10 cellular contexts compared by ENCODE assay signal in genomic region chr3:140910860-140911259, GRCh38. TPM values are rescaled to one million over a fixed set of nuclear protein-coding genes. Genes with fewer than 3 reads are reported as not detected.
DNase-seq lines count a peak whose midpoint lies in the region; ATAC-seq and TF ChIP-seq lines count a peak whose summit lies in the region.
"Had no signal": no experiment of that assay in that cellular context is flagged by ENCODE, and none has a peak within 500 bp of the region (broad histone marks: within the 10 kb centered on the region; RNA-seq: fewer than 3 reads in every experiment).

No MANE protein-coding gene starts in this region.

- no peaks in the 10 kb centered on the region for H3K27me3 ChIP-seq in ectodermal cell (ENCODE audit: control insufficient read depth, insufficient read depth, low read length, poor library complexity, severe bottlenecking)
- H3K27me3 ChIP-seq in neural progenitor cell, result peaks cover 4% of the 10 kb centered on the region
- H3K27me3 ChIP-seq: ascending aorta had no signal

- 31 to 40% methylated on average over 5 of the region's 5 CpGs for WGBS in ectodermal cell, 2 experiments

- H3K36me3 ChIP-seq in ectodermal cell (ENCODE audit: control insufficient read depth, insufficient read depth, low read length) (no peaks in the 10 kb centered on the region), neural progenitor cell (no peaks in the 10 kb centered on the region)
- H3K36me3 ChIP-seq: ascending aorta had no signal

- no peaks in the 10 kb centered on the region for H3K4me1 ChIP-seq in ectodermal cell (ENCODE audit: control insufficient read depth, insufficient read depth, low read length)
- no peaks in the 10 kb centered on the region for H3K4me1 ChIP-seq in neural progenitor cell
- H3K4me1 ChIP-seq: ascending aorta had no signal

- no peaks in the 10 kb centered on the region for H3K9me3 ChIP-seq in ectodermal cell (ENCODE audit: control insufficient read depth, low read length)
- no peaks in the 10 kb centered on the region for H3K9me3 ChIP-seq in neural progenitor cell (ENCODE audit: low read depth)
- H3K9me3 ChIP-seq: ascending aorta had no signal

- peak; percentile 30 for DNase-seq in EH (ENCODE audit: low read depth)
- peak; percentile 9 for DNase-seq in NAMALWA (ENCODE audit: low spot score)
- peak; percentile 74 for DNase-seq in neural progenitor cell (ENCODE audit: low spot score)
- no peak for DNase-seq in activated T-cell treated with anti-CD3 and anti-CD28 coated beads, Interleukin-2, amount 50 U/mL, for 1 hour
- no peak for DNase-seq in central memory CD4-positive, alpha-beta T cell
- DNase-seq: T-helper 2 cell had no signal

- H3K4me1 Mint-ChIP-seq in neural progenitor cell, result peaks cover 10% of the 10 kb centered on the region

- peak; percentile 41 for TF ChIP-seq CTCF in neural progenitor cell (IDR thresholded peaks at IDR 0.05)

- no peak for TF ChIP-seq POLR2A in GM18505 (IDR thresholded peaks at IDR 0.05; ENCODE audit: borderline replicate concordance, extremely low read depth, insufficient read depth, insufficient read length)

- H3F3A ChIP-seq in neural progenitor cell (ENCODE audit: low read depth), result no peaks in the 10 kb centered on the region

- H4K20me1 ChIP-seq in neural progenitor cell (ENCODE audit: low read depth), result no peaks in the 10 kb centered on the region

- peak overlapping the region; percentile 68 for H3K4me2 ChIP-seq in neural progenitor cell

- no peak overlapping the region for H3K4me3 Mint-ChIP-seq in neural progenitor cell

- ATAC-seq in GM18502 (IDR thresholded peaks at IDR 0.05; ENCODE audit: poor library complexity, unreplicated experiment) (no peak), GM18505 (IDR thresholded peaks at IDR 0.05; ENCODE audit: unreplicated experiment) (no peak)

- H3K36me3 Mint-ChIP-seq in neural progenitor cell, result no peaks in the 10 kb centered on the region

- no peak overlapping the region for H3K27ac Mint-ChIP-seq in neural progenitor cell

- H3K79me2 ChIP-seq in neural progenitor cell (ENCODE audit: low read depth), result no peaks in the 10 kb centered on the region

- no peak overlapping the region for H3K9ac ChIP-seq in neural progenitor cell

- H3K4me3 ChIP-seq in ectodermal cell (ENCODE audit: insufficient read depth, low read depth, low read length) (peak overlapping the region; percentile 12), neural progenitor cell (peak overlapping the region; percentile 46)
- H3K4me3 ChIP-seq: ascending aorta had no signal

- no peak overlapping the region for H3K27ac ChIP-seq in ectodermal cell (ENCODE audit: insufficient read depth, low read depth, low read length, poor library complexity, severe bottlenecking)
- H3K27ac ChIP-seq in neural progenitor cell, result no peak overlapping the region
- H3K27ac ChIP-seq: ascending aorta had no signal

- no peaks in the 10 kb centered on the region for H3K27me3 Mint-ChIP-seq in neural progenitor cell (ENCODE audit: insufficient read depth, low read depth)

- H3K9me3 Mint-ChIP-seq in neural progenitor cell, result no peaks in the 10 kb centered on the region

- peak overlapping the region; percentile 98 for H2AFZ ChIP-seq in neural progenitor cell (replicated peaks)

RNA-seq across cellular contexts. Expression of gene SLC25A36, which starts 30.8 kb away (rescaled TPM):
- 84.1 TPM for polyA plus RNA-seq in ectodermal cell (2013, experiment 1 of 4)
- 110 TPM for polyA plus RNA-seq in ectodermal cell (2013, experiment 2 of 4)
- polyA plus RNA-seq in ectodermal cell (2013, experiment 3 of 4), result 91.3 TPM
- 106 TPM for polyA plus RNA-seq in ectodermal cell (2013, experiment 4 of 4)
- 154 and 203 TPM in 2 replicates for total RNA-seq in neural progenitor cell (ENCODE audit: low replicate concordance)

Comparison
In these comparisons a context has a peak if more than half of its experiments do, and no peak if none do; other contexts are left out.
1. DNase-seq: peak in EH (single experiment), NAMALWA (single experiment) and neural progenitor cell (single experiment); none in activated T-cell treated with anti-CD3 and anti-CD28 coated beads, Interleukin-2, amount 50 U/mL, for 1 hour (single experiment) and central memory CD4-positive, alpha-beta T cell (single experiment).